10 cellular contexts compared by ENCODE assay signal in genomic region chr6:20377623-20378265, GRCh38. TPM values are rescaled to one million over a fixed set of nuclear protein-coding genes. Genes with fewer than 3 reads are reported as not detected.
DNase-seq lines count a peak whose midpoint lies in the region; TF ChIP-seq lines count a peak whose summit lies in the region.
"Had no signal": no experiment of that assay in that cellular context is flagged by ENCODE, and none has a peak within 500 bp of the region (broad histone marks: within the 10 kb centered on the region; RNA-seq: fewer than 3 reads in every experiment).

No MANE protein-coding gene starts in this region.

- no peak overlapping the region for H3K4me3 Mint-ChIP-seq in T-helper 2 cell treated with Interferon-gamma antibody and Interleukin-4, amounts not matched to agents 5 μg/mL and 100 μg/mL, for 36 hours

- H3K9me3 Mint-ChIP-seq in T-helper 2 cell treated with Interferon-gamma antibody and Interleukin-4, amounts not matched to agents 5 μg/mL and 100 μg/mL, for 36 hours: no peaks in the 10 kb centered on the region

- no peaks in the 10 kb centered on the region for H3K27me3 ChIP-seq in left ventricle myocardium inferior (ENCODE audit: low read depth)

- H3K4me3 ChIP-seq in left ventricle myocardium inferior: no peak overlapping the region

- H3K9me3 ChIP-seq in left ventricle myocardium inferior (replicated peaks): no peaks in the 10 kb centered on the region

- DNase-seq in AG20443 (ENCODE audit: low spot score) (peak; percentile 40), HCEC 1CT (peak; percentile 89), inferior parietal cortex (ENCODE audit: extremely low spot score) (peak; percentile 27), NCI-H524 treated with DMSO at 0.1 percent for 48 hours (lab: John Stamatoyannopoulos, UW) (no peak), NCI-H2029 treated with DMSO at 0.1 percent for 48 hours (lab: John Stamatoyannopoulos, UW) (no peak), SIG-M5 treated with dmso at 0.1 percent for 504 hours (lab: John Stamatoyannopoulos, UW; ENCODE audit: unreplicated experiment) (no peak), left ventricle myocardium inferior (no peak)
- no peak for DNase-seq in T-helper 2 cell treated with Interferon-gamma antibody and Interleukin-4, amounts not matched to agents 5 μg/mL and 100 μg/mL, for 36 hours (ENCODE audit: low spot score)
- DNase-seq: activated CD4-positive, alpha-beta T cell treated with anti-CD3 and anti-CD28 coated beads for 1 hour; stimulated activated naive CD4-positive, alpha-beta T cell treated with Interleukin-2 at 50 U/mL for 16 hours had no signal

- intact Hi-C loops in left ventricle myocardium inferior (cut with micrococcal nuclease): no loop called here

- no peaks in the 10 kb centered on the region for H3K4me1 ChIP-seq in left ventricle myocardium inferior

- no peaks in the 10 kb centered on the region for H3K36me3 Mint-ChIP-seq in T-helper 2 cell treated with Interferon-gamma antibody and Interleukin-4, amounts not matched to agents 5 μg/mL and 100 μg/mL, for 36 hours (ENCODE audit: low read depth)

- peaks cover 41% of the 10 kb centered on the region for H3K4me1 Mint-ChIP-seq in T-helper 2 cell treated with Interferon-gamma antibody and Interleukin-4, amounts not matched to agents 5 μg/mL and 100 μg/mL, for 36 hours (ENCODE audit: low read depth)

- TF ChIP-seq CTCF in left ventricle myocardium inferior (IDR thresholded peaks at IDR 0.05; ENCODE audit: borderline replicate concordance): no peak

- no peak overlapping the region for H3K27ac ChIP-seq in left ventricle myocardium inferior (replicated peaks)

- H3K36me3 ChIP-seq in left ventricle myocardium inferior: no peaks in the 10 kb centered on the region

- H3K27ac Mint-ChIP-seq in T-helper 2 cell treated with Interferon-gamma antibody and Interleukin-4, amounts not matched to agents 5 μg/mL and 100 μg/mL, for 36 hours: peak overlapping the region; percentile 2

- no peaks in the 10 kb centered on the region for H3K27me3 Mint-ChIP-seq in T-helper 2 cell treated with Interferon-gamma antibody and Interleukin-4, amounts not matched to agents 5 μg/mL and 100 μg/mL, for 36 hours (ENCODE audit: low read depth)

RNA-seq across cellular contexts. Expression of gene E2F3, which starts 23.9 kb away (rescaled TPM):
- total RNA-seq in left ventricle myocardium inferior: 6.7 TPM

Comparison
In these comparisons a context has a peak if more than half of its experiments do, and no peak if none do; other contexts are left out.
1. DNase-seq: peak in AG20443 (single experiment), HCEC 1CT (single experiment) and inferior parietal cortex (single experiment); none in T-helper 2 cell treated with Interferon-gamma antibody and Interleukin-4, amounts not matched to agents 5 μg/mL and 100 μg/mL, for 36 hours (single experiment), NCI-H524 treated with DMSO at 0.1 percent for 48 hours (single experiment), NCI-H2029 treated with DMSO at 0.1 percent for 48 hours (single experiment), SIG-M5 treated with dmso at 0.1 percent for 504 hours (single experiment) and left ventricle myocardium inferior (single experiment).